Comparison of ENCODE assay signal across 1 cellular context in the genomic region with DNA sequence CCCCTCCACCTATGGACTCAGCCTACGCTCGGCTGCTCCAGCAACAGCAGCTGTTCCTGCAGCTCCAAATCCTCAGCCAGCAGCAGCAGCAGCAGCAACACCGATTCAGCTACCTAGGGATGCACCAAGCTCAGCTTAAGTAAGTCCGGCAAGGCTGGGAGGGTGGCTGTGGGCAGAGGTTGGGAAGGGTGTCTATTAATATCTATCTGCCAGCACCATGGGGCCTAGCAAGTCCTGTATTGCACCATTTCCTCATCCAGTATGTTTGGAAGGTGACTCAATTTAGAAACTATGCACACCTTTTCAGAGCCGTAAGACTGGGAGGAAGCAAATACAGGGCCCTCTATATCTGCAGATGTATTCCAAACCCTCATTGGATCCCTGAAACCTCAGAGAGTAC.
TF ChIP-seq lines count a peak whose summit lies in the region.

No MANE protein-coding gene starts in this region.

TF ChIP-seq in WTC11, 78 proteins besides CTCF, POLR2A, EP300 and RAD21 (continued from another document):
- TF ChIP-seq, protein P1, sequence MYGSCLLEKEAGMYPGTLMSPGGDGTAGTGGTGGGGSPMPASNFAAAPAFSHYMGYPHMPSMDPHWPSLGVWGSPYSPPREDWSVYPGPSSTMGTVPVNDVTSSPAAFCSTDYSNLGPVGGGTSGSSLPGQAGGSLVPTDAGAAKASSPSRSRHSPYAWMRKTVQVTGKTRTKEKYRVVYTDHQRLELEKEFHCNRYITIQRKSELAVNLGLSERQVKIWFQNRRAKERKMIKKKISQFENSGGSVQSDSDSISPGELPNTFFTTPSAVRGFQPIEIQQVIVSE (CRISPR knock-in tag; IDR thresholded peaks at IDR 0.05; ENCODE audit: borderline replicate concordance), result no peak
- TF ChIP-seq, protein P2, sequence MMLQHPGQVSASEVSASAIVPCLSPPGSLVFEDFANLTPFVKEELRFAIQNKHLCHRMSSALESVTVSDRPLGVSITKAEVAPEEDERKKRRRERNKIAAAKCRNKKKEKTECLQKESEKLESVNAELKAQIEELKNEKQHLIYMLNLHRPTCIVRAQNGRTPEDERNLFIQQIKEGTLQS (CRISPR knock-in tag; conservative IDR thresholded peaks at IDR 0.05), result no peak
- no peak for TF ChIP-seq ZNF263 (CRISPR knock-in tag; IDR thresholded peaks at IDR 0.05; ENCODE audit: low read depth)
- TF ChIP-seq KAT7 (CRISPR knock-in tag; IDR thresholded peaks at IDR 0.05; ENCODE audit: borderline replicate concordance), result no peak
- no peak for TF ChIP-seq NR3C1 (CRISPR knock-in tag; conservative IDR thresholded peaks at IDR 0.05; ENCODE audit: low read depth)
- TF ChIP-seq, protein P3, sequence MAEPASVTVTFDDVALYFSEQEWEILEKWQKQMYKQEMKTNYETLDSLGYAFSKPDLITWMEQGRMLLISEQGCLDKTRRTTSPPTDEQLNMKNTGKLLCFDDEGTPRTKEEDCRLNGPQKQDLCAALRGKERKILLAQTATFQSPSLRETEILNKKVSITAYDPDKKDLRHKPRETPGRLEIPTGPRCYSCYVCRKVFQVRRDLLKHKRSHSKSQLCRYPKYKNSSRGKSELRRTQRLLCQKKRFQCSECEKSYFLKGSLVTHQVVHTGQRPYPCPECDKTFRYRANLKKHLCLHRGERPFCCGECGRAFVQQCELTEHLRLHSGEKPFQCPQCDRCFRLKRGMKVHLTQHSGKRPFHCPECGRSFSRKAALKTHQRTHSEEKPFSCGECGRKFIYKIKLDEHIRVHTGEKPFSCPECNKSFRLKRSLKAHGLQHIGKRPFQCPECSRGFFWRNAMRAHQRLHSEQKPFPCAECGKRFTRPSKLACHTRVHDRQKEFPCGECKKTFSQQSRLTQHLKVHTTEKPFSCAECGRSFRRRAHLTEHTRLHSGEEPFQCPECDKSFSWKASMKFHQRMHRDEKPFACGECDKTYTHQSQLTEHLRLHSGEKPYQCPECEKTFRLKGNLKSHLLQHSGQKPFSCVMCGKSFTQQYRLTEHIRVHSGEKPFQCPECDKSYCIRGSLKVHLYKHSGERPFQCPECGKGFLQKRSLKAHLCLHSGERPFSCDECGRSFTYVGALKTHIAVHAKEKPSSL (CRISPR knock-in tag; conservative IDR thresholded peaks at IDR 0.05), result no peak
- TF ChIP-seq, protein P4, sequence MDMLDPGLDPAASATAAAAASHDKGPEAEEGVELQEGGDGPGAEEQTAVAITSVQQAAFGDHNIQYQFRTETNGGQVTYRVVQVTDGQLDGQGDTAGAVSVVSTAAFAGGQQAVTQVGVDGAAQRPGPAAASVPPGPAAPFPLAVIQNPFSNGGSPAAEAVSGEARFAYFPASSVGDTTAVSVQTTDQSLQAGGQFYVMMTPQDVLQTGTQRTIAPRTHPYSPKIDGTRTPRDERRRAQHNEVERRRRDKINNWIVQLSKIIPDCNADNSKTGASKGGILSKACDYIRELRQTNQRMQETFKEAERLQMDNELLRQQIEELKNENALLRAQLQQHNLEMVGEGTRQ (CRISPR knock-in tag; IDR thresholded peaks at IDR 0.05), result no peak
- TF ChIP-seq ZNF317 (CRISPR knock-in tag; IDR thresholded peaks at IDR 0.05; ENCODE audit: borderline replicate concordance, low read depth), result no peak
- TF ChIP-seq, protein P5, sequence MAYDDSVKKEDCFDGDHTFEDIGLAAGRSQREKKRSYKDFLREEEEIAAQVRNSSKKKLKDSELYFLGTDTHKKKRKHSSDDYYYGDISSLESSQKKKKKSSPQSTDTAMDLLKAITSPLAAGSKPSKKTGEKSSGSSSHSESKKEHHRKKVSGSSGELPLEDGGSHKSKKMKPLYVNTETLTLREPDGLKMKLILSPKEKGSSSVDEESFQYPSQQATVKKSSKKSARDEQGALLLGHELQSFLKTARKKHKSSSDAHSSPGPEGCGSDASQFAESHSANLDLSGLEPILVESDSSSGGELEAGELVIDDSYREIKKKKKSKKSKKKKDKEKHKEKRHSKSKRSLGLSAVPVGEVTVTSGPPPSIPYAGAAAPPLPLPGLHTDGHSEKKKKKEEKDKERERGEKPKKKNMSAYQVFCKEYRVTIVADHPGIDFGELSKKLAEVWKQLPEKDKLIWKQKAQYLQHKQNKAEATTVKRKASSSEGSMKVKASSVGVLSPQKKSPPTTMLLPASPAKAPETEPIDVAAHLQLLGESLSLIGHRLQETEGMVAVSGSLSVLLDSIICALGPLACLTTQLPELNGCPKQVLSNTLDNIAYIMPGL (CRISPR knock-in tag; IDR thresholded peaks at IDR 0.05), result no peak
- TF ChIP-seq, protein P6, sequence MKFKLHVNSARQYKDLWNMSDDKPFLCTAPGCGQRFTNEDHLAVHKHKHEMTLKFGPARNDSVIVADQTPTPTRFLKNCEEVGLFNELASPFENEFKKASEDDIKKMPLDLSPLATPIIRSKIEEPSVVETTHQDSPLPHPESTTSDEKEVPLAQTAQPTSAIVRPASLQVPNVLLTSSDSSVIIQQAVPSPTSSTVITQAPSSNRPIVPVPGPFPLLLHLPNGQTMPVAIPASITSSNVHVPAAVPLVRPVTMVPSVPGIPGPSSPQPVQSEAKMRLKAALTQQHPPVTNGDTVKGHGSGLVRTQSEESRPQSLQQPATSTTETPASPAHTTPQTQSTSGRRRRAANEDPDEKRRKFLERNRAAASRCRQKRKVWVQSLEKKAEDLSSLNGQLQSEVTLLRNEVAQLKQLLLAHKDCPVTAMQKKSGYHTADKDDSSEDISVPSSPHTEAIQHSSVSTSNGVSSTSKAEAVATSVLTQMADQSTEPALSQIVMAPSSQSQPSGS (CRISPR knock-in tag; IDR thresholded peaks at IDR 0.05; ENCODE audit: borderline replicate concordance, low read depth), result no peak
- no peak for TF ChIP-seq GABPB1 (CRISPR knock-in tag; IDR thresholded peaks at IDR 0.05)
